1 cellular context compared by ENCODE assay signal in genomic region chr3:107283948-107284347, GRCh38.
TF ChIP-seq lines count a peak whose summit lies in the region.

No MANE protein-coding gene starts in this region.

TF ChIP-seq in GM23338, 12 proteins besides CTCF, POLR2A, EP300 and RAD21:
- no peak for TF ChIP-seq ETS1 (IDR thresholded peaks at IDR 0.05)
- no peak for TF ChIP-seq POLR2AphosphoS5 (IDR thresholded peaks at IDR 0.05; ENCODE audit: low read depth)
- TF ChIP-seq, protein P1, sequence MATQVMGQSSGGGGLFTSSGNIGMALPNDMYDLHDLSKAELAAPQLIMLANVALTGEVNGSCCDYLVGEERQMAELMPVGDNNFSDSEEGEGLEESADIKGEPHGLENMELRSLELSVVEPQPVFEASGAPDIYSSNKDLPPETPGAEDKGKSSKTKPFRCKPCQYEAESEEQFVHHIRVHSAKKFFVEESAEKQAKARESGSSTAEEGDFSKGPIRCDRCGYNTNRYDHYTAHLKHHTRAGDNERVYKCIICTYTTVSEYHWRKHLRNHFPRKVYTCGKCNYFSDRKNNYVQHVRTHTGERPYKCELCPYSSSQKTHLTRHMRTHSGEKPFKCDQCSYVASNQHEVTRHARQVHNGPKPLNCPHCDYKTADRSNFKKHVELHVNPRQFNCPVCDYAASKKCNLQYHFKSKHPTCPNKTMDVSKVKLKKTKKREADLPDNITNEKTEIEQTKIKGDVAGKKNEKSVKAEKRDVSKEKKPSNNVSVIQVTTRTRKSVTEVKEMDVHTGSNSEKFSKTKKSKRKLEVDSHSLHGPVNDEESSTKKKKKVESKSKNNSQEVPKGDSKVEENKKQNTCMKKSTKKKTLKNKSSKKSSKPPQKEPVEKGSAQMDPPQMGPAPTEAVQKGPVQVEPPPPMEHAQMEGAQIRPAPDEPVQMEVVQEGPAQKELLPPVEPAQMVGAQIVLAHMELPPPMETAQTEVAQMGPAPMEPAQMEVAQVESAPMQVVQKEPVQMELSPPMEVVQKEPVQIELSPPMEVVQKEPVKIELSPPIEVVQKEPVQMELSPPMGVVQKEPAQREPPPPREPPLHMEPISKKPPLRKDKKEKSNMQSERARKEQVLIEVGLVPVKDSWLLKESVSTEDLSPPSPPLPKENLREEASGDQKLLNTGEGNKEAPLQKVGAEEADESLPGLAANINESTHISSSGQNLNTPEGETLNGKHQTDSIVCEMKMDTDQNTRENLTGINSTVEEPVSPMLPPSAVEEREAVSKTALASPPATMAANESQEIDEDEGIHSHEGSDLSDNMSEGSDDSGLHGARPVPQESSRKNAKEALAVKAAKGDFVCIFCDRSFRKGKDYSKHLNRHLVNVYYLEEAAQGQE (IDR thresholded peaks at IDR 0.05; ENCODE audit: unreplicated experiment) = no peak
- no peak for TF ChIP-seq EZH2phosphoT487 (IDR thresholded peaks at IDR 0.05; ENCODE audit: unreplicated experiment)
- no peak for TF ChIP-seq ZNF114 (CRISPR knock-in tag; IDR thresholded peaks at IDR 0.05)
- TF ChIP-seq ZNF331 (CRISPR knock-in tag; IDR thresholded peaks at IDR 0.05; ENCODE audit: low read depth) = no peak
- no peak for TF ChIP-seq CREB1 (CRISPR knock-in tag; IDR thresholded peaks at IDR 0.05; ENCODE audit: low read depth)
